26 cellular contexts compared by ENCODE assay signal in genomic region chr3:189735913-189736312, GRCh38.
"Had no signal": no experiment of that assay in that cellular context is flagged by ENCODE, and none has a peak within 500 bp of the region (broad histone marks: within the 10 kb centered on the region; RNA-seq: fewer than 3 reads in every experiment).

No MANE protein-coding gene starts in this region.

- H3K27ac ChIP-seq: left ventricle myocardium inferior, ovary, prostate gland, skin epidermis, spleen, suprapubic skin, thoracic aorta, tibial artery, uterus had no signal

- H3K9me3 Mint-ChIP-seq: stimulated activated effector memory CD8-positive, alpha-beta T cell treated with anti-CD3 and anti-CD28 coated beads, Interleukin-12 subunit alpha, Interleukin-12 subunit beta, amount 100 ng/mL, for 72 hours; stimulated activated naive CD8-positive, alpha-beta T cell treated with anti-CD3 and anti-CD28 coated beads, Interleukin-15, Interleukin-2, amounts not matched to agents 100 ng/mL and 50 ng/mL, for 24 hours had no signal

- H3K27ac Mint-ChIP-seq: immature natural killer cell; mesothelial cell of epicardium; naive B cell; natural killer cell treated with Interleukin-12 subunit alpha and Interleukin-12 subunit beta and Interleukin-15 and Interleukin-18, amount 100 ng/mL, for 72 hours; stimulated activated effector memory CD8-positive, alpha-beta T cell treated with anti-CD3 and anti-CD28 coated beads, Interleukin-12 subunit alpha, Interleukin-12 subunit beta, amount 100 ng/mL, for 72 hours; stimulated activated naive CD8-positive, alpha-beta T cell treated with anti-CD3 and anti-CD28 coated beads, Interleukin-15, Interleukin-2, amounts not matched to agents 100 ng/mL and 50 ng/mL, for 24 hours had no signal

- H3K4me1 ChIP-seq: left ventricle myocardium inferior, prostate gland, spleen, suprapubic skin, tibial artery, uterus had no signal

- H3K4me3 ChIP-seq: left ventricle myocardium inferior, lung, ovary, prostate gland, skin epidermis, spleen, suprapubic skin, thoracic aorta, tibial artery, uterus had no signal

- DNase-seq: hypothalamus; immature natural killer cell; left ventricle myocardium inferior; mesendoderm; naive B cell; ovary; posterior cingulate gyrus; retina; right cardiac atrium; spleen; stimulated activated CD4-positive, alpha-beta T cell treated with anti-CD3 and anti-CD28 coated beads, Interleukin-4, amount 100 ng/mL, for 24 hours; stimulated activated naive CD4-positive, alpha-beta T cell; tibial artery; trophoblast cell; uterus had no signal

- H3K4me3 Mint-ChIP-seq: immature natural killer cell; mesothelial cell of epicardium; naive B cell; natural killer cell treated with Interleukin-12 subunit alpha and Interleukin-12 subunit beta and Interleukin-15 and Interleukin-18, amount 100 ng/mL, for 72 hours; stimulated activated effector memory CD8-positive, alpha-beta T cell treated with anti-CD3 and anti-CD28 coated beads, Interleukin-12 subunit alpha, Interleukin-12 subunit beta, amount 100 ng/mL, for 72 hours; stimulated activated naive CD8-positive, alpha-beta T cell treated with anti-CD3 and anti-CD28 coated beads, Interleukin-15, Interleukin-2, amounts not matched to agents 100 ng/mL and 50 ng/mL, for 24 hours had no signal

- H3K4me1 Mint-ChIP-seq: immature natural killer cell; mesothelial cell of epicardium; naive B cell; stimulated activated effector memory CD8-positive, alpha-beta T cell treated with anti-CD3 and anti-CD28 coated beads, Interleukin-12 subunit alpha, Interleukin-12 subunit beta, amount 100 ng/mL, for 72 hours had no signal

- H3K36me3 Mint-ChIP-seq: immature natural killer cell; mesothelial cell of epicardium; natural killer cell treated with Interleukin-12 subunit alpha and Interleukin-12 subunit beta and Interleukin-15 and Interleukin-18, amount 100 ng/mL, for 72 hours; stimulated activated effector memory CD8-positive, alpha-beta T cell treated with anti-CD3 and anti-CD28 coated beads, Interleukin-12 subunit alpha, Interleukin-12 subunit beta, amount 100 ng/mL, for 72 hours had no signal

- H3K27me3 Mint-ChIP-seq: naive B cell had no signal

- ATAC-seq: natural killer cell treated with Interleukin-12 subunit alpha and Interleukin-12 subunit beta and Interleukin-15 and Interleukin-18, amount 100 ng/mL, for 72 hours; right cardiac atrium; sciatic nerve; stimulated activated effector memory CD8-positive, alpha-beta T cell treated with anti-CD3 and anti-CD28 coated beads, Interleukin-12 subunit alpha, Interleukin-12 subunit beta, amount 100 ng/mL, for 72 hours had no signal

- H3K9me3 ChIP-seq: left ventricle myocardium inferior, ovary, prostate gland, spleen, suprapubic skin, thoracic aorta, tibial artery, uterus had no signal

- FAIRE-seq: islet of Langerhans had no signal

- H3K36me3 ChIP-seq: left ventricle myocardium inferior, ovary, prostate gland, spleen, suprapubic skin, thoracic aorta, tibial artery, uterus had no signal

- H3K27me3 ChIP-seq: ovary, spleen, suprapubic skin, tibial artery, uterus had no signal
